ENCODE assay signal across 18 cellular contexts in the genomic region with DNA sequence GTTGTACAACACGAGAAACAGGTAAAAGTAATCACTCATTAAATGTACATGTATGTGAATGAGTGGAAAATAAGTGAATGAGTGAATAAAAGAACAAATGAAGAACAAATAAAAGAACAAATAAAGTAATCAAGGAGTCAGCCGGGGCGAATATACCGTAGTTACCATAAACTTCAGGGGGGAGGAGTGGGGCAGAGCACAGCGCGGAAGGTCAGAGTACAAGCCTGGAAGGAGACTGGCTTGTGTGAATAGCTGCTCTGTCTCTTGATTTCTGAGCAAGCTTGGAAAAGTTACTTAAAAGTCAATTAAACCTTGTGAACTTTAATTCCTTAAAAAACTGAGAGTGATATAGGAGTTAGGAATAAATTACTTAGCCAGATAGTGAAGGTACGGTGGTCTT.
DNase-seq lines count a peak whose midpoint lies in the region; ATAC-seq and TF ChIP-seq lines count a peak whose summit lies in the region.
"Had no signal": no experiment of that assay in that cellular context is flagged by ENCODE, and none has a peak within 500 bp of the region (broad histone marks: within the 10 kb centered on the region; RNA-seq: fewer than 3 reads in every experiment).

No MANE protein-coding gene starts in this region.

- H3K4me3 ChIP-seq in Peyer's patch = no peak overlapping the region
- H3K4me3 ChIP-seq in left lung = no peak overlapping the region
- H3K4me3 ChIP-seq: A549; BLaER1 treated with 17β-estradiol and CSF1 and Interleukin-3, amounts not matched to agents 10 nM and 100 nM had no signal

- H3K36me3 Mint-ChIP-seq in neural crest cell (ENCODE audit: low read depth) = no peaks in the 10 kb centered on the region
- H3K36me3 Mint-ChIP-seq: CD8-positive, alpha-beta T cell had no signal

- H3K27me3 Mint-ChIP-seq in neural crest cell (ENCODE audit: low read depth) = peaks cover 5% of the 10 kb centered on the region
- H3K27me3 Mint-ChIP-seq: B cell; CD4-positive, alpha-beta T cell had no signal

- peak overlapping the region; percentile 63 for H3K27ac Mint-ChIP-seq in neural crest cell (ENCODE audit: unreplicated experiment)
- H3K27ac Mint-ChIP-seq: B cell; CD4-positive, alpha-beta T cell; CD8-positive, alpha-beta T cell had no signal

- H3K9me3 Mint-ChIP-seq in neural crest cell = no peaks in the 10 kb centered on the region

- H3K4me1 ChIP-seq in Peyer's patch (no peaks in the 10 kb centered on the region), left lung (no peaks in the 10 kb centered on the region)
- H3K4me1 ChIP-seq: A549, Caco-2 had no signal

- TF ChIP-seq CTCF in Peyer's patch (IDR thresholded peaks at IDR 0.05) = no peak
- TF ChIP-seq CTCF in neural crest cell (conservative IDR thresholded peaks at IDR 0.05) = no peak
- no peak for TF ChIP-seq CTCF in left lung (IDR thresholded peaks at IDR 0.05)

- no peak overlapping the region for H3K4me3 Mint-ChIP-seq in neural crest cell
- H3K4me3 Mint-ChIP-seq: B cell; CD4-positive, alpha-beta T cell; CD8-positive, alpha-beta T cell had no signal

- no peaks in the 10 kb centered on the region for H3K27me3 ChIP-seq in Peyer's patch
- H3K27me3 ChIP-seq in left lung = no peaks in the 10 kb centered on the region
- H3K27me3 ChIP-seq: BLaER1 treated with 17β-estradiol and CSF1 and Interleukin-3, amounts not matched to agents 10 nM and 100 nM had no signal

- intact Hi-C loops in left colon (cut with DNase I, micrococcal nuclease) = no loop called here
- intact Hi-C loops in left lung (cut with DNase I) = no loop called here

- no peaks in the 10 kb centered on the region for H3K9me3 ChIP-seq in Peyer's patch
- no peaks in the 10 kb centered on the region for H3K9me3 ChIP-seq in left lung
- H3K9me3 ChIP-seq: BLaER1 treated with 17β-estradiol and CSF1 and Interleukin-3, amounts not matched to agents 10 nM and 100 nM; Caco-2 had no signal

- DNase-seq in Peyer's patch = peak in 2 of 3 donors; percentile 50 to 54
- peak in 1 of 2 donors; percentile 32 for DNase-seq in left colon
- no peak for DNase-seq in neural crest cell (ENCODE audit: low read depth, low spot score)
- no peak for DNase-seq in left lung
- DNase-seq: AML-193; Caco-2; Calu3; CD4-positive, alpha-beta T cell; CD8-positive, alpha-beta T cell; DMS79 treated with DMSO at 0.1 percent for 48 hours; GF-D8 had no signal

- H3K27ac ChIP-seq in Peyer's patch (no peak overlapping the region), left lung (no peak overlapping the region)
- H3K27ac ChIP-seq: 22Rv1; A549; BLaER1 treated with 17β-estradiol and CSF1 and Interleukin-3, amounts not matched to agents 10 nM and 100 nM; C4-2B had no signal

- ATAC-seq in left colon (peak; percentile 100), GM21447 (IDR thresholded peaks at IDR 0.05; ENCODE audit: unreplicated experiment) (no peak), left lung (no peak), GM18505 (IDR thresholded peaks at IDR 0.05; ENCODE audit: unreplicated experiment) (no peak)
- ATAC-seq: A549; CD8-positive, alpha-beta T cell had no signal

- peaks cover 6% of the 10 kb centered on the region for H3K4me1 Mint-ChIP-seq in neural crest cell
- H3K4me1 Mint-ChIP-seq: B cell had no signal

- TF ChIP-seq POLR2A in Peyer's patch (IDR thresholded peaks at IDR 0.05) (no peak), GM18505 (IDR thresholded peaks at IDR 0.05; ENCODE audit: borderline replicate concordance, extremely low read depth, insufficient read depth, insufficient read length) (no peak)

- H3K36me3 ChIP-seq in Peyer's patch (no peaks in the 10 kb centered on the region), left lung (no peaks in the 10 kb centered on the region)
- H3K36me3 ChIP-seq: BLaER1 treated with 17β-estradiol and CSF1 and Interleukin-3, amounts not matched to agents 10 nM and 100 nM had no signal

Comparison
In these comparisons a context has a peak if more than half of its experiments do, and no peak if none do; other contexts are left out.
1. DNase-seq: peak in Peyer's patch (2 of 3); none in neural crest cell (single experiment) and left lung (0 of 2).